In genomic region chr19:41327499-41328156, GRCh38 we compare ENCODE assay signal across 7 cellular contexts. TPM values are rescaled to one million over a fixed set of nuclear protein-coding genes. Genes with fewer than 3 reads are reported as not detected.
DNase-seq lines count a peak whose midpoint lies in the region; ATAC-seq and TF ChIP-seq lines count a peak whose summit lies in the region.

No MANE protein-coding gene starts in this region.

- TF ChIP-seq CTCF in RWPE1 (conservative IDR thresholded peaks at IDR 0.05; ENCODE audit: low read depth) (no peak), right atrium auricular region (IDR thresholded peaks at IDR 0.05) (no peak)

- H3K27ac ChIP-seq in RWPE1: peak overlapping the region; percentile 97
- H3K27ac ChIP-seq in right atrium auricular region: peak overlapping the region; percentile 93 to 97
- peak overlapping the region; percentile 33 to 95 (median 83) for H3K27ac ChIP-seq in skin epidermis

- ATAC-seq in GM18873 (IDR thresholded peaks at IDR 0.05; ENCODE audit: low FRiP score, unreplicated experiment) (peak; percentile 49), HG02943 (IDR thresholded peaks at IDR 0.05; ENCODE audit: low read depth, unreplicated experiment) (peak; percentile 56)

- DNase-seq in RWPE1 (ENCODE audit: low spot score) (peak; percentile 92), right atrium auricular region (ENCODE audit: low spot score) (peak; percentile 78), NCI-H446 treated with DMSO at 0.1 percent for 48 hours (lab: John Stamatoyannopoulos, UW) (no peak)
- DNase-seq in activated naive CD4-positive, alpha-beta T cell treated with Interleukin-2 at 50 U/mL for 16 hours: peak; percentile 85

- no peaks in the 10 kb centered on the region for H3K9me3 ChIP-seq in right atrium auricular region

- peaks cover 7 to 65% of the 10 kb centered on the region in 2 donors for H3K4me1 ChIP-seq in right atrium auricular region

- no peaks in the 10 kb centered on the region for H3K27me3 ChIP-seq in right atrium auricular region

- H3K4me3 ChIP-seq in right atrium auricular region: peak overlapping the region; percentile 24 to 40
- H3K4me3 ChIP-seq in skin epidermis: peak overlapping the region; percentile 8 to 31 (median 12)

- POLR2A ChIA-PET in RWPE1 (lab: Yijun Ruan, JAX; ENCODE audit: low non-redundant PET): interaction anchor here (1.3 kb wide), 1 partner anchor 24 kb away, joined by 7 read pairs; no protein-coding TSS in a partner anchor

- CTCF ChIA-PET in RWPE1 (lab: Yijun Ruan, JAX): interaction anchor here (0.5 to 0.7 kb wide), 2 partner anchors 19 to 27 kb away, joined by 3 read pairs; no protein-coding TSS in a partner anchor

- peaks cover 14% of the 10 kb centered on the region for H3K36me3 ChIP-seq in right atrium auricular region

RNA-seq across cellular contexts. Expression of gene CCDC97, which starts 17.7 kb away (rescaled TPM):
- total RNA-seq in right atrium auricular region: 10 to 100 TPM in 1 of 2 donors, 1 to 10 TPM in 1; 8.1 to 16.2 TPM

RNA-seq across cellular contexts. Expression of gene TGFB1, which starts 26.1 kb away (rescaled TPM):
- total RNA-seq in right atrium auricular region: 10 to 100 TPM; 17.6 to 33.7 TPM

RNA-seq across cellular contexts. Expression of gene B9D2, which starts 36.3 kb away (rescaled TPM):
- total RNA-seq in right atrium auricular region: 1 to 10 TPM; 1.9 to 3.8 TPM

RNA-seq across cellular contexts. Expression of gene TMEM91, which starts 48.7 kb away (rescaled TPM):
- 1 to 10 TPM; 5.0 to 8.5 TPM for total RNA-seq in right atrium auricular region
